8 cellular contexts compared by ENCODE assay signal in genomic region chr2:201126308-201127127, GRCh38. TPM values are rescaled to one million over a fixed set of nuclear protein-coding genes. Genes with fewer than 3 reads are reported as not detected.
DNase-seq lines count a peak whose midpoint lies in the region; ATAC-seq and TF ChIP-seq lines count a peak whose summit lies in the region.

No MANE protein-coding gene starts in this region.

- TF ChIP-seq CTCF in Peyer's patch (IDR thresholded peaks at IDR 0.05) (no peak), esophagus squamous epithelium (IDR thresholded peaks at IDR 0.05) (peak in 1 of 6 experiments; percentile 5), gastrocnemius medialis (IDR thresholded peaks at IDR 0.05 in 4 of 5, conservative IDR thresholded peaks at IDR 0.05 in 1 of 5) (no peak)

- TF ChIP-seq POLR2A in Peyer's patch (IDR thresholded peaks at IDR 0.05) = no peak
- peak in 1 of 4 donors; percentile 27 for TF ChIP-seq POLR2A in esophagus squamous epithelium (IDR thresholded peaks at IDR 0.05)
- no peak for TF ChIP-seq POLR2A in gastrocnemius medialis (IDR thresholded peaks at IDR 0.05)

- no peaks in the 10 kb centered on the region for H3K9me3 ChIP-seq in BLaER1
- no peaks in the 10 kb centered on the region for H3K9me3 ChIP-seq in Peyer's patch
- no peaks in the 10 kb centered on the region for H3K9me3 ChIP-seq in esophagus squamous epithelium
- no peaks in the 10 kb centered on the region for H3K9me3 ChIP-seq in gastrocnemius medialis

- intact Hi-C loops in esophagus squamous epithelium (cut with DNase I) = no loop called here
- intact Hi-C loops in gastrocnemius medialis (cut with DNase I; ENCODE audit: low total_unique reads) = loop anchor here (1.0 kb wide), 1 partner anchor 9 kb away; no protein-coding TSS in a partner anchor

- H3K4me3 ChIP-seq in BLaER1 (no peak overlapping the region), Peyer's patch (peak overlapping the region in 3 of 4 donors; percentile 16 to 49 (median 38)), esophagus squamous epithelium (peak overlapping the region in 3 of 4 donors; percentile 12 to 77 (median 25)), gastrocnemius medialis (peak overlapping the region; percentile 44 to 95 (median 82))

- WGBS in esophagus squamous epithelium, 2 donors = 28 to 53% methylated on average over 9 of the region's 9 CpGs

- no peak for DNase-seq in Peyer's patch
- no peak for DNase-seq in esophagus squamous epithelium (lab: John Stamatoyannopoulos, UW)
- DNase-seq in gastrocnemius medialis = no peak
- DNase-seq in UCSD-AML1 (lab: John Stamatoyannopoulos, UW; ENCODE audit: unreplicated experiment) = no peak
- DNase-seq in glomerular visceral epithelial cell (ENCODE audit: extremely low spot score) = no peak
- no peak for DNase-seq in nucleus accumbens (lab: John Stamatoyannopoulos, UW)

- H3K36me3 ChIP-seq in BLaER1 (0 out of 2 replicates have a peak, but pooled peaks cover 7% of the 10 kb centered on the region), Peyer's patch (peaks cover 0 to 11% (median 0%) of the 10 kb centered on the region in 3 donors), esophagus squamous epithelium (peaks cover 0 to 7% (median 0%) of the 10 kb centered on the region in 3 donors), gastrocnemius medialis (peaks cover 0 to 5% of the 10 kb centered on the region in 2 donors)

- in situ Hi-C loops in gastrocnemius medialis (cut with MboI; ENCODE audit: low sequenced_read_pairs in 4 of 4) = no loop called here

- no peak overlapping the region for H3K9ac ChIP-seq in BLaER1

- peaks cover 73% of the 10 kb centered on the region; the same call in 1 of the 2 replicates for H4K20me1 ChIP-seq in BLaER1

- H3K4me1 ChIP-seq in BLaER1 (peaks cover 57% of the 10 kb centered on the region), Peyer's patch (peaks cover 12 to 82% (median 37%) of the 10 kb centered on the region in 4 donors), esophagus squamous epithelium (peaks cover 74 to 100% (median 92%) of the 10 kb centered on the region in 3 donors), gastrocnemius medialis (peaks cover 80 to 92% of the 10 kb centered on the region in 2 donors)

- H3K27ac ChIP-seq in BLaER1 (no peak overlapping the region), Peyer's patch (peak overlapping the region; percentile 90 to 100 (median 99)), esophagus squamous epithelium (peak overlapping the region; percentile 84 to 100 (median 95)), gastrocnemius medialis (peak overlapping the region; percentile 95 to 100 (median 98))

- peak overlapping the region; percentile 73 for H3K4me2 ChIP-seq in BLaER1

- H3K27me3 ChIP-seq in BLaER1 (no peaks in the 10 kb centered on the region), Peyer's patch (no peaks in the 10 kb centered on the region), esophagus squamous epithelium (no peaks in the 10 kb centered on the region), gastrocnemius medialis (no peaks in the 10 kb centered on the region)

- ATAC-seq in GM19468 (IDR thresholded peaks at IDR 0.05; ENCODE audit: extremely low read depth, unreplicated experiment) (peak; percentile 14), gastrocnemius medialis (no peak)

RNA-seq across cellular contexts. Expression of gene CFLAR, which starts 10.6 kb away (rescaled TPM):
- total RNA-seq in Peyer's patch (100 to 1,000 TPM; 157 to 526 (median 297) TPM), esophagus squamous epithelium (100 to 1,000 TPM in 2 of 4 donors, 10 to 100 TPM in 2; 71.9 to 132 (median 114) TPM), gastrocnemius medialis (100 to 1,000 TPM; 298 to 491 (median 352) TPM)

RNA-seq across cellular contexts. Expression of gene NDUFB3, which starts 54.7 kb away (rescaled TPM):
- total RNA-seq in Peyer's patch = 10 to 100 TPM; 45.7 to 96.2 (median 75.1) TPM
- 100 to 1,000 TPM in 1 of 4 donors, 10 to 100 TPM in 3; 63.6 to 111 (median 77.3) TPM for total RNA-seq in esophagus squamous epithelium
- total RNA-seq in gastrocnemius medialis = 100 to 1,000 TPM; 107 to 146 (median 135) TPM

RNA-seq across cellular contexts. Expression of gene HYCC2, which starts 55.0 kb away (rescaled TPM):
- total RNA-seq in Peyer's patch (10 to 100 TPM; 17.3 to 31.9 (median 29.0) TPM), esophagus squamous epithelium (10 to 100 TPM in 2 of 4 donors, 1 to 10 TPM in 2; 9.1 to 20.7 (median 11.2) TPM), gastrocnemius medialis (10 to 100 TPM in 1 of 4 donors, 1 to 10 TPM in 3; 2.3 to 12.5 (median 3.5) TPM)

RNA-seq across cellular contexts. Expression of gene CASP10, which starts 56.4 kb away (rescaled TPM):
- 10 to 100 TPM; 38.2 to 71.1 (median 46.2) TPM for total RNA-seq in Peyer's patch
- total RNA-seq in esophagus squamous epithelium = 10 to 100 TPM in 3 of 4 donors, 1 to 10 TPM in 1; 9.0 to 22.0 (median 15.0) TPM
- total RNA-seq in gastrocnemius medialis = 1 to 10 TPM; 2.4 to 7.3 (median 3.6) TPM
